17 cellular contexts compared by ENCODE assay signal in genomic region chr15:23415321-23415865, GRCh38. TPM values are rescaled to one million over a fixed set of nuclear protein-coding genes. Genes with fewer than 3 reads are reported as not detected.
DNase-seq lines count a peak whose midpoint lies in the region; ATAC-seq, FAIRE-seq and TF ChIP-seq lines count a peak whose summit lies in the region.
"Had no signal": no experiment of that assay in that cellular context is flagged by ENCODE, and none has a peak within 500 bp of the region (broad histone marks: within the 10 kb centered on the region; RNA-seq: fewer than 3 reads in every experiment).

No MANE protein-coding gene starts in this region.

- H3K9me3 ChIP-seq in MM.1S (replicated peaks; ENCODE audit: insufficient read depth, low read length), result no peaks in the 10 kb centered on the region
- H3K9me3 ChIP-seq in kidney (ENCODE audit: control insufficient read depth in 1 of 2, low read length in 2 of 2), result no peaks in the 10 kb centered on the region
- H3K9me3 ChIP-seq in aorta (ENCODE audit: control insufficient read depth, low read length), result no peaks in the 10 kb centered on the region
- no peaks in the 10 kb centered on the region for H3K9me3 ChIP-seq in smooth muscle cell (replicated peaks; ENCODE audit: low read depth)
- H3K9me3 ChIP-seq: Caco-2 had no signal

- no peaks in the 10 kb centered on the region for H3K36me3 ChIP-seq in MM.1S (replicated peaks; ENCODE audit: insufficient read depth, low read length)
- H3K36me3 ChIP-seq in kidney (ENCODE audit: control insufficient read depth in 1 of 2, insufficient read depth in 2 of 2, low read length in 2 of 2), result no peaks in the 10 kb centered on the region
- no peaks in the 10 kb centered on the region for H3K36me3 ChIP-seq in aorta (ENCODE audit: control insufficient read depth in 1 of 2, insufficient read depth in 2 of 2, low read length in 1 of 2)
- H3K36me3 ChIP-seq in smooth muscle cell (ENCODE audit: low read depth), result no peaks in the 10 kb centered on the region
- H3K36me3 ChIP-seq: BLaER1 had no signal

- 90 to 91% methylated on average over 8 of the region's 8 CpGs for WGBS in aorta, 2 donors
- WGBS in smooth muscle cell (ENCODE audit: low lambda C conversion rate), result 87% methylated on average over 8 of the region's 8 CpGs

- intact Hi-C loops in kidney (cut with DNase I) (no loop called here), aorta (cut with DNase I) (no loop called here)

- H4K20me1 ChIP-seq in MM.1S (ENCODE audit: insufficient read depth, low read length), result no peaks in the 10 kb centered on the region
- no peaks in the 10 kb centered on the region for H4K20me1 ChIP-seq in smooth muscle cell (ENCODE audit: low read depth)
- H4K20me1 ChIP-seq: BLaER1 had no signal

- no peak overlapping the region for H3K4me3 ChIP-seq in MM.1S (ENCODE audit: low read length)
- H3K4me3 ChIP-seq in kidney (ENCODE audit: low read length in 2 of 2), result no peak overlapping the region
- H3K4me3 ChIP-seq in aorta (ENCODE audit: low read length in 2 of 2), result no peak overlapping the region
- H3K4me3 ChIP-seq in smooth muscle cell, result no peak overlapping the region
- H3K4me3 ChIP-seq: BLaER1, GM23338 had no signal

- no peaks in the 10 kb centered on the region for H3K9me2 ChIP-seq in MM.1S (replicated peaks; ENCODE audit: insufficient read depth, low read length)

- no peak for FAIRE-seq in kidney (lab: Jason Lieb, UNC)

- peaks cover 18% of the 10 kb centered on the region for H3F3A ChIP-seq in MM.1S (ENCODE audit: insufficient read depth, low read length)
- no peaks in the 10 kb centered on the region for H3F3A ChIP-seq in smooth muscle cell (ENCODE audit: low read depth)

- H3K27me3 ChIP-seq in MM.1S (replicated peaks; ENCODE audit: insufficient read depth, low read length) (no peaks in the 10 kb centered on the region), aorta (ENCODE audit: control insufficient read depth in 1 of 2, insufficient read depth in 2 of 2, low read length in 1 of 2) (no peaks in the 10 kb centered on the region), smooth muscle cell (ENCODE audit: low read depth) (no peaks in the 10 kb centered on the region)
- H3K27me3 ChIP-seq: BLaER1 had no signal

- ATAC-seq in aorta (ENCODE audit: low FRiP score), result no peak

- no peak overlapping the region for H3K9ac ChIP-seq in MM.1S (ENCODE audit: low read length)
- no peak overlapping the region for H3K9ac ChIP-seq in kidney (ENCODE audit: low read length in 2 of 2)
- no peak overlapping the region for H3K9ac ChIP-seq in smooth muscle cell (ENCODE audit: low read depth)
- H3K9ac ChIP-seq: BLaER1 had no signal

- H3K27ac ChIP-seq in MM.1S (ENCODE audit: low read length) (peak overlapping the region; percentile 99), kidney (ENCODE audit: low read depth in 2 of 2, low read length in 2 of 2) (no peak overlapping the region), aorta (ENCODE audit: low read depth in 1 of 2, low read length in 2 of 2) (no peak overlapping the region), smooth muscle cell (ENCODE audit: low read depth) (no peak overlapping the region)
- H3K27ac ChIP-seq: 22Rv1, BLaER1, HL-60 had no signal

- peak overlapping the region; percentile 10; the same call in 1 of the 2 replicates for H2AFZ ChIP-seq in MM.1S (ENCODE audit: low read length)
- no peak overlapping the region for H2AFZ ChIP-seq in smooth muscle cell (ENCODE audit: low read depth)
- H2AFZ ChIP-seq: GM23338 had no signal

- peaks cover 41% of the 10 kb centered on the region for H3K4me1 ChIP-seq in MM.1S (ENCODE audit: low read length)
- H3K4me1 ChIP-seq in kidney (ENCODE audit: control insufficient read depth in 1 of 2, insufficient read depth in 1 of 2, low read depth in 1 of 2, low read length in 2 of 2), result no peaks in the 10 kb centered on the region
- H3K4me1 ChIP-seq in aorta (ENCODE audit: control insufficient read depth in 1 of 2, insufficient read depth in 2 of 2, low read length in 2 of 2), result no peaks in the 10 kb centered on the region
- no peaks in the 10 kb centered on the region for H3K4me1 ChIP-seq in smooth muscle cell (ENCODE audit: low read depth)
- H3K4me1 ChIP-seq: Caco-2 had no signal

- H3K79me2 ChIP-seq in MM.1S (ENCODE audit: low read length), result no peaks in the 10 kb centered on the region
- no peaks in the 10 kb centered on the region for H3K79me2 ChIP-seq in smooth muscle cell (ENCODE audit: low read depth)

- no peak for TF ChIP-seq CTCF in MM.1S (IDR thresholded peaks at IDR 0.05; ENCODE audit: low read length)
- no peak for TF ChIP-seq CTCF in kidney (IDR thresholded peaks at IDR 0.05; ENCODE audit: borderline replicate concordance, extremely low read depth, insufficient read depth)
- TF ChIP-seq CTCF in smooth muscle cell (IDR thresholded peaks at IDR 0.05; ENCODE audit: borderline replicate concordance, insufficient read depth, poor library complexity, severe bottlenecking), result no peak

- H3K4me2 ChIP-seq in MM.1S (ENCODE audit: low read depth, low read length) (no peak overlapping the region), smooth muscle cell (no peak overlapping the region)
- H3K4me2 ChIP-seq: BLaER1, GM23338 had no signal

- DNase-seq in activated effector memory CD4-positive, alpha-beta T cell treated with anti-CD3 and anti-CD28 coated beads, Interleukin-2, amount 50 U/mL, for 16 hours, result peak; percentile 17
- no peak for DNase-seq in activated effector memory CD4-positive, alpha-beta T cell treated with Interleukin-2 at 50 U/mL for 16 hours
- DNase-seq in MM.1S, result no peak
- DNase-seq in kidney, result peak; percentile 18
- peak; percentile 2 to 22 for DNase-seq in aorta
- DNase-seq in smooth muscle cell (lab: John Stamatoyannopoulos, UW; ENCODE audit: unreplicated experiment), result no peak
- no peak for DNase-seq in DMS 273 treated with DMSO at 0.1 percent for 48 hours (lab: John Stamatoyannopoulos, UW)
- DNase-seq: CD8-positive, alpha-beta memory T cell; DMS53; GF-D8; H7 had no signal

RNA-seq across cellular contexts. Expression of gene GOLGA6L2, which starts 31.6 kb away (rescaled TPM):
- total RNA-seq in kidney (not detected), aorta (not detected), smooth muscle cell (not detected in 2 replicates)
- polyA plus RNA-seq in kidney (ENCODE audit: insufficient read depth, low read depth, low replicate concordance) (not detected), aorta (under 1 TPM in 1 of 2 donors, not detected in 1; 0.13 TPM), smooth muscle cell (not detected in 2 replicates)
- total RNA-seq: A673; Caco-2; CD8-positive, alpha-beta memory T cell; GM23338; H7 had no signal
- polyA plus RNA-seq: CD8-positive, alpha-beta memory T cell; GM23338 had no signal

Comparison
In these comparisons a context has a peak if more than half of its experiments do, and no peak if none do; other contexts are left out.
1. DNase-seq: peak in activated effector memory CD4-positive, alpha-beta T cell treated with anti-CD3 and anti-CD28 coated beads, Interleukin-2, amount 50 U/mL, for 16 hours (single experiment), kidney (single experiment) and aorta (2 of 2); none in activated effector memory CD4-positive, alpha-beta T cell treated with Interleukin-2 at 50 U/mL for 16 hours (single experiment), MM.1S (single experiment), smooth muscle cell (single experiment) and DMS 273 treated with DMSO at 0.1 percent for 48 hours (single experiment).